13 cellular contexts compared by ENCODE assay signal in the genomic region with DNA sequence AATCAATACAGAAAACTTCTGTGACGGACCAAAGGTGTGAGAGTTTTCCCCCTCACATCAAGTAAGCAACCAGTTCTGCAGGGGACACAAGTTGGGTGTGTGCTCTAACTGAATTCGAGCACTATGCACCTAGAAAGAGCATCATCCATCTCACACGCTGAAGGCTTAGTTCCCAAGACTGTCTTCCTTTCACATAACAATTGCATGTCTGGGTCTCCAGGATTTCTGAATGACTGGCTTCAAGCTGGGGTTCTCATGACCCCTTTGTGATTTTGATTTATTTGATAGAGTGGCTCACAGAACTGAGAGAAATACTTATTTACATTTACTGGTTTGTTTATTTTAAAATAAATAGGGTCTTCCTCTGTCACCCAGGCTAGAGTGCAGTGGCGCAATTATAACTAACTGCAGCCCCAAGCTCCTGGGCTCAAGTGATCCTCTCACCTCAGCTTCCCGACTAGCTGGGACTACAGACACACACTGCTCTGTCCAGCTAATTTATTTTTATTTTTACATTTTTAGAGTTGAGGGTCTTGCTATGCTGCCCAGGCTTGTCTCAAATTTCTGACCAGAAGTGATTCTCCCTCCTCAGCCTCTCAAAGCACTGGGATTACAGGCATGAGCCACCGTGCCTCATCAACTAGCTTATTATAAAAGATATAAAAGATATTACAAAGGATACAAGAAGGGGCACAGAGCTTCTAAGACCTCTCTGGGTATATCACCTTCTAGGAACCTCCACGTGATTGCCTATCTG.
A peak's percentile ranks its signal among the peaks of the same experiment; 100 is the strongest.
DNase-seq lines count a peak whose midpoint lies in the region; ATAC-seq and TF ChIP-seq lines count a peak whose summit lies in the region.
"Had no signal": no experiment of that assay in that cellular context is flagged by ENCODE, and none has a peak within 500 bp of the region (broad histone marks: within the 10 kb centered on the region; RNA-seq: fewer than 3 reads in every experiment).

No MANE protein-coding gene starts in this region.

- peaks cover 10% of the 10 kb centered on the region; the same call in 1 of the 2 replicates for H3K9me3 ChIP-seq in HUES64 (ENCODE audit: insufficient read depth, low read depth, low read length)
- peaks cover 11% of the 10 kb centered on the region for H3K9me3 ChIP-seq in endodermal cell (ENCODE audit: control insufficient read depth, low read length)
- no peaks in the 10 kb centered on the region for H3K9me3 ChIP-seq in neural progenitor cell (ENCODE audit: low read depth)
- no peaks in the 10 kb centered on the region for H3K9me3 ChIP-seq in psoas muscle
- H3K9me3 ChIP-seq: BLaER1 treated with 17β-estradiol and CSF1 and Interleukin-3, amounts not matched to agents 10 nM and 100 nM had no signal

- H3K4me1 ChIP-seq in HUES64 (ENCODE audit: insufficient read depth, low read length) = no peaks in the 10 kb centered on the region
- no peaks in the 10 kb centered on the region for H3K4me1 ChIP-seq in endodermal cell (ENCODE audit: control insufficient read depth, insufficient read depth, low read length)
- H3K4me1 ChIP-seq in neural progenitor cell = no peaks in the 10 kb centered on the region
- H3K4me1 ChIP-seq in psoas muscle = no peaks in the 10 kb centered on the region
- H3K4me1 ChIP-seq: BLaER1 treated with 17β-estradiol and CSF1 and Interleukin-3, amounts not matched to agents 10 nM and 100 nM had no signal

- 74% methylated on average over 6 of the region's 7 CpGs for WGBS in HUES64
- 89 to 100% methylated on average over 3 to 6 of the region's 7 CpGs for WGBS in endodermal cell (ENCODE audit: insufficient coverage in 1 of 2, insufficient read length in 1 of 2), 2 experiments
- WGBS in psoas muscle, 3 donors = 70 to 74% (median 73%) methylated on average over 7 of the region's 7 CpGs

- H3K27me3 ChIP-seq in H7 (ENCODE audit: control insufficient read depth, insufficient read depth, low read length) (no peaks in the 10 kb centered on the region), HUES64 (ENCODE audit: insufficient read depth, low read length) (no peaks in the 10 kb centered on the region), endodermal cell (ENCODE audit: control insufficient read depth, insufficient read depth, low read length, poor library complexity, severe bottlenecking) (no peaks in the 10 kb centered on the region), neural progenitor cell (no peaks in the 10 kb centered on the region), psoas muscle (ENCODE audit: insufficient read depth in 3 of 3, low read length in 2 of 3) (no peaks in the 10 kb centered on the region)
- H3K27me3 ChIP-seq: BLaER1 treated with 17β-estradiol and CSF1 and Interleukin-3, amounts not matched to agents 10 nM and 100 nM had no signal

- ATAC-seq in psoas muscle = no peak
- ATAC-seq: CD8-positive, alpha-beta T cell had no signal

- H3K36me3 ChIP-seq in H7 (replicated peaks; ENCODE audit: control insufficient read depth, insufficient read depth, low read length) = no peaks in the 10 kb centered on the region
- no peaks in the 10 kb centered on the region for H3K36me3 ChIP-seq in HUES64 (ENCODE audit: insufficient read depth, low read length)
- H3K36me3 ChIP-seq in endodermal cell (ENCODE audit: control insufficient read depth, insufficient read depth, low read length) = no peaks in the 10 kb centered on the region
- no peaks in the 10 kb centered on the region for H3K36me3 ChIP-seq in neural progenitor cell
- H3K36me3 ChIP-seq in psoas muscle (ENCODE audit: insufficient read depth in 1 of 2, low read depth in 1 of 2) = no peaks in the 10 kb centered on the region
- H3K36me3 ChIP-seq: BLaER1 treated with 17β-estradiol and CSF1 and Interleukin-3, amounts not matched to agents 10 nM and 100 nM had no signal

- DNase-seq in H7 = peak; percentile 18
- peak; percentile 52 for DNase-seq in endodermal cell
- DNase-seq in neural progenitor cell (ENCODE audit: low spot score) = no peak
- no peak for DNase-seq in type B pancreatic cell (ENCODE audit: extremely low spot score, unreplicated experiment)
- DNase-seq in activated T-cell treated with anti-CD3 and anti-CD28 coated beads, Interleukin-2, amount 50 U/mL, for 48 hours = no peak
- no peak for DNase-seq in psoas muscle
- DNase-seq: Calu3; CD8-positive, alpha-beta T cell; DMS79 treated with DMSO at 0.1 percent for 48 hours; GF-D8 had no signal

- H3K27me3 Mint-ChIP-seq in endodermal cell (ENCODE audit: insufficient read depth) (no peaks in the 10 kb centered on the region), neural progenitor cell (ENCODE audit: insufficient read depth, low read depth) (peaks cover 4% of the 10 kb centered on the region), type B pancreatic cell (no peaks in the 10 kb centered on the region)
- H3K27me3 Mint-ChIP-seq: B cell had no signal

- H3K4me2 ChIP-seq in neural progenitor cell = no peak overlapping the region
- H3K4me2 ChIP-seq: BLaER1 treated with 17β-estradiol and CSF1 and Interleukin-3, amounts not matched to agents 10 nM and 100 nM had no signal

- no peak overlapping the region for H3K9ac ChIP-seq in HUES64 (ENCODE audit: low read depth, low read length)
- H3K9ac ChIP-seq in endodermal cell (ENCODE audit: extremely low read depth, low read length, poor library complexity, severe bottlenecking) = no peak overlapping the region
- no peak overlapping the region for H3K9ac ChIP-seq in neural progenitor cell
- H3K9ac ChIP-seq: BLaER1 treated with 17β-estradiol and CSF1 and Interleukin-3, amounts not matched to agents 10 nM and 100 nM had no signal

- H3K36me3 Mint-ChIP-seq in endodermal cell (ENCODE audit: low read depth) = peaks cover 2% of the 10 kb centered on the region
- H3K36me3 Mint-ChIP-seq in neural progenitor cell = no peaks in the 10 kb centered on the region
- H3K36me3 Mint-ChIP-seq in type B pancreatic cell = no peaks in the 10 kb centered on the region
- H3K36me3 Mint-ChIP-seq: CD8-positive, alpha-beta T cell had no signal

- peak overlapping the region; percentile 57 for H2AFZ ChIP-seq in neural progenitor cell (replicated peaks)

- peak overlapping the region; percentile 85; the same call in 1 of the 2 replicates for H3K27ac ChIP-seq in HUES64 (ENCODE audit: low read depth, low read length)
- no peak overlapping the region for H3K27ac ChIP-seq in endodermal cell (ENCODE audit: low read depth, low read length)
- no peak overlapping the region for H3K27ac ChIP-seq in neural progenitor cell
- H3K27ac ChIP-seq in psoas muscle = no peak overlapping the region
- H3K27ac ChIP-seq: BLaER1 treated with 17β-estradiol and CSF1 and Interleukin-3, amounts not matched to agents 10 nM and 100 nM had no signal

- H3K27ac Mint-ChIP-seq in endodermal cell (no peak overlapping the region), neural progenitor cell (no peak overlapping the region), type B pancreatic cell (no peak overlapping the region)
- H3K27ac Mint-ChIP-seq: B cell; CD8-positive, alpha-beta T cell had no signal

- intact Hi-C loops in psoas muscle (cut with DNase I) = no loop called here

- H3K4me1 Mint-ChIP-seq in endodermal cell (no peaks in the 10 kb centered on the region), neural progenitor cell (no peaks in the 10 kb centered on the region), type B pancreatic cell (ENCODE audit: unreplicated experiment) (no peaks in the 10 kb centered on the region)
- H3K4me1 Mint-ChIP-seq: B cell had no signal

- H3K4me3 Mint-ChIP-seq in endodermal cell (no peak overlapping the region), neural progenitor cell (no peak overlapping the region), type B pancreatic cell (no peak overlapping the region)
- H3K4me3 Mint-ChIP-seq: B cell; CD8-positive, alpha-beta T cell had no signal

- H3K79me2 ChIP-seq in neural progenitor cell (ENCODE audit: low read depth) = no peaks in the 10 kb centered on the region

- H3K9me3 Mint-ChIP-seq in endodermal cell (peaks cover 25% of the 10 kb centered on the region), neural progenitor cell (peaks cover under 1% of the 10 kb centered on the region), type B pancreatic cell (no peaks in the 10 kb centered on the region)

- no peaks in the 10 kb centered on the region for H4K20me1 ChIP-seq in neural progenitor cell (ENCODE audit: low read depth)
- H4K20me1 ChIP-seq: BLaER1 treated with 17β-estradiol and CSF1 and Interleukin-3, amounts not matched to agents 10 nM and 100 nM had no signal

- TF ChIP-seq CTCF in endodermal cell (conservative IDR thresholded peaks at IDR 0.05) (no peak), neural progenitor cell (IDR thresholded peaks at IDR 0.05) (no peak), type B pancreatic cell (conservative IDR thresholded peaks at IDR 0.05) (no peak), psoas muscle (IDR thresholded peaks at IDR 0.05) (no peak)

- H3K4me3 ChIP-seq in H7 (ENCODE audit: insufficient read depth, low read depth, low read length) (no peak overlapping the region), HUES64 (ENCODE audit: low read length) (no peak overlapping the region), endodermal cell (ENCODE audit: low read length) (no peak overlapping the region), neural progenitor cell (no peak overlapping the region), psoas muscle (no peak overlapping the region)
- H3K4me3 ChIP-seq: BLaER1 treated with 17β-estradiol and CSF1 and Interleukin-3, amounts not matched to agents 10 nM and 100 nM had no signal

- no peaks in the 10 kb centered on the region for H3F3A ChIP-seq in neural progenitor cell (ENCODE audit: low read depth)

Comparison
In these comparisons a context has a peak if more than half of its experiments do, and no peak if none do; other contexts are left out.
1. DNase-seq: peak in H7 (single experiment) and endodermal cell (single experiment); none in neural progenitor cell (single experiment), type B pancreatic cell (single experiment), activated T-cell treated with anti-CD3 and anti-CD28 coated beads, Interleukin-2, amount 50 U/mL, for 48 hours (0 of 2) and psoas muscle (0 of 2).